In genomic region chr9:136372561-136373299, GRCh38 we compare ENCODE assay signal across 8 cellular contexts. TPM values are rescaled to one million over a fixed set of nuclear protein-coding genes. Genes with fewer than 3 reads are reported as not detected.
DNase-seq lines count a peak whose midpoint lies in the region; ATAC-seq and TF ChIP-seq lines count a peak whose summit lies in the region.

No MANE protein-coding gene starts in this region.

- no peaks in the 10 kb centered on the region for H3K9me3 ChIP-seq in HCT116 (ENCODE audit: control insufficient read depth in 1 of 2, insufficient read depth in 1 of 2, low read depth in 1 of 2, low read length in 2 of 2)
- H3K9me3 ChIP-seq in gastroesophageal sphincter, result no peaks in the 10 kb centered on the region

- no peak overlapping the region; the same call in 1 of the 2 replicates for H3K27ac ChIP-seq in HCT116 (ENCODE audit: low read depth, low read length)
- H3K27ac ChIP-seq in gastroesophageal sphincter, result no peak overlapping the region

- no peak for TF ChIP-seq RAD21 in HCT116 (IDR thresholded peaks at IDR 0.05; ENCODE audit: low read depth)

- RAD21 ChIA-PET in HCT116 (lab: Charles Lee; ENCODE audit: low non-redundant PET in 1 of 2, low total read pairs in 2 of 2, uncharacterized antibody in 2 of 2, unreplicated experiment in 2 of 2), result no interaction called here

- H3K27me3 ChIP-seq in HCT116 (ENCODE audit: insufficient read depth, low read length) (no peaks in the 10 kb centered on the region), gastroesophageal sphincter (no peaks in the 10 kb centered on the region)

- 40 to 49% methylated on average over 3 to 5 of the region's 21 CpGs for WGBS in gastroesophageal sphincter (ENCODE audit: low coverage in 1 of 2), 2 donors

- peak; percentile 81 for DNase-seq in AG10803 (ENCODE audit: low read depth)
- no peak for DNase-seq in HCT116 (ENCODE audit: low read depth, low spot score)
- peak; percentile 78 for DNase-seq in UCSD-AML1 (lab: John Stamatoyannopoulos, UW; ENCODE audit: unreplicated experiment)
- DNase-seq in posterior vena cava (ENCODE audit: low spot score), result peak; percentile 92
- DNase-seq in putamen (ENCODE audit: low spot score), result no peak

- no peaks in the 10 kb centered on the region for H3K36me3 ChIP-seq in HCT116 (ENCODE audit: control insufficient read depth in 1 of 2, insufficient read depth in 2 of 2, low read length in 2 of 2)
- H3K36me3 ChIP-seq in gastroesophageal sphincter, result no peaks in the 10 kb centered on the region

- TF ChIP-seq POLR2A in HCT116 (IDR thresholded peaks at IDR 0.05; ENCODE audit: borderline replicate concordance, extremely low read depth, insufficient read depth, insufficient read length) (no peak), gastroesophageal sphincter (IDR thresholded peaks at IDR 0.05) (no peak)

- peak overlapping the region; percentile 12; the same call in 1 of the 2 replicates for H3K4me2 ChIP-seq in HCT116 (ENCODE audit: low read length)

- POLR2A ChIA-PET in HCT116 (lab: Charles Lee), result no interaction called here

- H3K4me1 ChIP-seq in HCT116 (ENCODE audit: control insufficient read depth in 1 of 2, insufficient read depth in 2 of 2, low read length in 2 of 2) (peaks cover 0 to 9% of the 10 kb centered on the region in 2 experiments; a peak in 2 of 4 replicates), gastroesophageal sphincter (peaks cover 0 to 12% (median 0%) of the 10 kb centered on the region in 3 donors)

- H3K9ac ChIP-seq in HCT116 (ENCODE audit: low read length), result no peak overlapping the region

- H3K79me2 ChIP-seq in HCT116 (ENCODE audit: insufficient read depth, low read length), result no peaks in the 10 kb centered on the region

- BruUV-seq in HCT116 (replicated peaks; lab: Mats Ljungman, UMichigan), result no TSS peak

- CTCF ChIA-PET in HCT116 (lab: Charles Lee), result interaction anchor here (1.0 to 1.3 kb wide), 2 partner anchors 10 kb away, joined by 3 to 6 read pairs; no protein-coding TSS in a partner anchor

- intact Hi-C loops in HCT116 (cut with micrococcal nuclease), result no loop called here
- intact Hi-C loops in posterior vena cava (cut with DNase I), result no loop called here

- H3K9me2 ChIP-seq in HCT116 (ENCODE audit: insufficient read depth), result no peaks in the 10 kb centered on the region

- TF ChIP-seq CTCF in AG10803 (conservative IDR thresholded peaks at IDR 0.05; ENCODE audit: low read length) (peak; percentile 26), HCT116 (IDR thresholded peaks at IDR 0.05 in 2 of 3, conservative IDR thresholded peaks at IDR 0.05 in 1 of 3; ENCODE audit: borderline replicate concordance in 1 of 3, insufficient read depth in 1 of 3, low read depth in 2 of 3, low read length in 2 of 3) (no peak), gastroesophageal sphincter (IDR thresholded peaks at IDR 0.05) (no peak)

- no peak overlapping the region for H2AFZ ChIP-seq in HCT116 (ENCODE audit: low read depth, low read length, poor library complexity, severe bottlenecking)

- ATAC-seq in HCT116, result peak; percentile 15; the same call in 1 of the 2 replicates
- peak; percentile 77 for ATAC-seq in gastroesophageal sphincter
- no peak for ATAC-seq in GM21717 (IDR thresholded peaks at IDR 0.05; ENCODE audit: unreplicated experiment)
- ATAC-seq in HG02870 (IDR thresholded peaks at IDR 0.05; ENCODE audit: unreplicated experiment), result no peak

- peak overlapping the region; percentile 31 for H3K4me3 ChIP-seq in AG10803 (ENCODE audit: low read length)
- no peak overlapping the region for H3K4me3 ChIP-seq in HCT116 (replicated peaks in 1 of 2; ENCODE audit: low read depth in 1 of 2, low read length in 2 of 2)
- peak overlapping the region in 1 of 2 donors; percentile 34 for H3K4me3 ChIP-seq in gastroesophageal sphincter

- no peak for TF ChIP-seq EP300 in gastroesophageal sphincter (IDR thresholded peaks at IDR 0.05)

- H4K20me1 ChIP-seq in HCT116 (ENCODE audit: insufficient read depth), result no peaks in the 10 kb centered on the region

TF ChIP-seq in HCT116, 20 proteins besides CTCF, POLR2A, EP300 and RAD21:
- TF ChIP-seq ZNF274 (IDR thresholded peaks at IDR 0.05; ENCODE audit: low read depth, low read length), result no peak
- no peak for TF ChIP-seq ELF1 (IDR thresholded peaks at IDR 0.05; ENCODE audit: borderline replicate concordance, low read depth)
- TF ChIP-seq FOSL1 (IDR thresholded peaks at IDR 0.05; ENCODE audit: low read depth), result no peak
- TF ChIP-seq REST (IDR thresholded peaks at IDR 0.05; ENCODE audit: low read depth), result no peak
- TF ChIP-seq YY1 (IDR thresholded peaks at IDR 0.05; ENCODE audit: extremely low read depth, insufficient replicate concordance, low read depth, low read length), result no peak
- TF ChIP-seq CEBPB (IDR thresholded peaks at IDR 0.05; ENCODE audit: low read depth), result no peak
- no peak for TF ChIP-seq CBX3 (IDR thresholded peaks at IDR 0.05; ENCODE audit: low read depth)
- TF ChIP-seq, protein P1, sequence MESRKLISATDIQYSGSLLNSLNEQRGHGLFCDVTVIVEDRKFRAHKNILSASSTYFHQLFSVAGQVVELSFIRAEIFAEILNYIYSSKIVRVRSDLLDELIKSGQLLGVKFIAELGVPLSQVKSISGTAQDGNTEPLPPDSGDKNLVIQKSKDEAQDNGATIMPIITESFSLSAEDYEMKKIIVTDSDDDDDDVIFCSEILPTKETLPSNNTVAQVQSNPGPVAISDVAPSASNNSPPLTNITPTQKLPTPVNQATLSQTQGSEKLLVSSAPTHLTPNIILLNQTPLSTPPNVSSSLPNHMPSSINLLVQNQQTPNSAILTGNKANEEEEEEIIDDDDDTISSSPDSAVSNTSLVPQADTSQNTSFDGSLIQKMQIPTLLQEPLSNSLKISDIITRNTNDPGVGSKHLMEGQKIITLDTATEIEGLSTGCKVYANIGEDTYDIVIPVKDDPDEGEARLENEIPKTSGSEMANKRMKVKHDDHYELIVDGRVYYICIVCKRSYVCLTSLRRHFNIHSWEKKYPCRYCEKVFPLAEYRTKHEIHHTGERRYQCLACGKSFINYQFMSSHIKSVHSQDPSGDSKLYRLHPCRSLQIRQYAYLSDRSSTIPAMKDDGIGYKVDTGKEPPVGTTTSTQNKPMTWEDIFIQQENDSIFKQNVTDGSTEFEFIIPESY (IDR thresholded peaks at IDR 0.05; ENCODE audit: extremely low read depth, insufficient replicate concordance, low read length), result no peak
- TF ChIP-seq SP1 (IDR thresholded peaks at IDR 0.05; ENCODE audit: low read depth), result no peak
- TF ChIP-seq EGR1 (IDR thresholded peaks at IDR 0.05; ENCODE audit: low read depth), result no peak
- no peak for TF ChIP-seq TCF7L2 (IDR thresholded peaks at IDR 0.05; ENCODE audit: borderline replicate concordance, extremely low read depth, insufficient read depth, insufficient read length)

RNA-seq across cellular contexts. Expression of gene CARD9, which starts 0.7 kb away (rescaled TPM):
- total RNA-seq in HCT116 (2021; ENCODE audit: unreplicated experiment), result 1.2 TPM
- polyA plus RNA-seq in HCT116 (2012), result 0.51 and 0.57 TPM in 2 replicates
- total RNA-seq in gastroesophageal sphincter, result 1 to 10 TPM; 1.3 to 2.3 (median 1.8) TPM
- 1 to 10 TPM; 3.1 to 3.9 TPM for total RNA-seq in posterior vena cava

RNA-seq across cellular contexts. Expression of gene DNLZ, which starts 9.2 kb away (rescaled TPM):
- total RNA-seq in HCT116 (2021; ENCODE audit: unreplicated experiment) (21.9 TPM), gastroesophageal sphincter (10 to 100 TPM in 3 of 4 donors, 1 to 10 TPM in 1; 8.4 to 23.7 (median 15.7) TPM), posterior vena cava (10 to 100 TPM; 19.9 to 23.6 TPM)
- 15.6 and 15.7 TPM in 2 replicates for polyA plus RNA-seq in HCT116 (2012)

RNA-seq across cellular contexts. Expression of gene SNAPC4, which starts 27.2 kb away (rescaled TPM):
- 20.4 TPM for total RNA-seq in HCT116 (2021; ENCODE audit: unreplicated experiment)
- polyA plus RNA-seq in HCT116 (2012), result 9.5 and 10.5 TPM in 2 replicates
- total RNA-seq in gastroesophageal sphincter, result 1 to 10 TPM; 3.5 to 8.4 (median 5.5) TPM
- total RNA-seq in posterior vena cava, result 1 to 10 TPM; 4.7 to 4.9 TPM

RNA-seq across cellular contexts. Expression of gene ENTR1, which starts 37.7 kb away (rescaled TPM):
- total RNA-seq in HCT116 (2021; ENCODE audit: unreplicated experiment), result 119 TPM
- polyA plus RNA-seq in HCT116 (2012), result 68.1 and 86.5 TPM in 2 replicates
- total RNA-seq in gastroesophageal sphincter, result 10 to 100 TPM; 26.3 to 55.1 (median 44.0) TPM
- total RNA-seq in posterior vena cava, result 10 to 100 TPM; 28.7 to 29.3 TPM

RNA-seq across cellular contexts. Expression of gene PMPCA, which starts 37.7 kb away (rescaled TPM):
- total RNA-seq in HCT116 (2021; ENCODE audit: unreplicated experiment) (116 TPM), gastroesophageal sphincter (10 to 100 TPM; 36.4 to 59.3 (median 39.8) TPM), posterior vena cava (10 to 100 TPM; 30.8 to 31.2 TPM)
- polyA plus RNA-seq in HCT116 (2012), result 77.1 and 86.2 TPM in 2 replicates

Comparison
In these comparisons a context has a peak if more than half of its experiments do, and no peak if none do; other contexts are left out.
1. DNase-seq: peak in AG10803 (single experiment), UCSD-AML1 (single experiment) and posterior vena cava (single experiment); none in HCT116 (single experiment) and putamen (single experiment).
2. ATAC-seq: peak in HCT116 (single experiment) and gastroesophageal sphincter (single experiment); none in GM21717 (single experiment) and HG02870 (single experiment).